ENCODE assay signal across 19 cellular contexts in genomic region chr1:169111472-169111871, GRCh38. TPM values are rescaled to one million over a fixed set of nuclear protein-coding genes. Genes with fewer than 3 reads are reported as not detected.
A peak's percentile ranks its signal among the peaks of the same experiment; 100 is the strongest.
DNase-seq lines count a peak whose midpoint lies in the region; ATAC-seq, FAIRE-seq and TF ChIP-seq lines count a peak whose summit lies in the region.
"Had no signal": no experiment of that assay in that cellular context is flagged by ENCODE, and none has a peak within 500 bp of the region (broad histone marks: within the 10 kb centered on the region; RNA-seq: fewer than 3 reads in every experiment).

No MANE protein-coding gene starts in this region.

- no peaks in the 10 kb centered on the region for H3F3A ChIP-seq in neural cell (ENCODE audit: insufficient read depth, low read length, poor library complexity, severe bottlenecking)

- H3K27ac ChIP-seq in left ventricle myocardium inferior (replicated peaks) (peak overlapping the region; percentile 97), endothelial cell of umbilical vein (ENCODE audit: insufficient read depth, low read depth, low read length) (peak overlapping the region; percentile 89), neural cell (ENCODE audit: low read length) (peak overlapping the region; percentile 93), upper lobe of right lung (peak overlapping the region; percentile 26)

- TF ChIP-seq CTCF in left ventricle myocardium inferior (IDR thresholded peaks at IDR 0.05; ENCODE audit: borderline replicate concordance) (no peak), endothelial cell of umbilical vein (IDR thresholded peaks at IDR 0.05; ENCODE audit: extremely low read depth in 1 of 2, insufficient read depth in 1 of 2, low read depth in 1 of 2, low read length in 2 of 2) (no peak), neural cell (IDR thresholded peaks at IDR 0.05; ENCODE audit: poor library complexity, severe bottlenecking) (no peak), upper lobe of right lung (IDR thresholded peaks at IDR 0.05) (no peak)

- H3K4me2 ChIP-seq in endothelial cell of umbilical vein (ENCODE audit: insufficient read depth, low read length) (peak overlapping the region; percentile 96), neural cell (ENCODE audit: low read length) (peak overlapping the region; percentile 99)

- H2AFZ ChIP-seq in endothelial cell of umbilical vein (ENCODE audit: low read depth, low read length): no peak overlapping the region
- no peak overlapping the region for H2AFZ ChIP-seq in neural cell (ENCODE audit: low read depth, low read length)

- ATAC-seq in left cardiac atrium (no peak), upper lobe of right lung (no peak), HG02642 (IDR thresholded peaks at IDR 0.05; ENCODE audit: poor library complexity, unreplicated experiment) (no peak)
- ATAC-seq: naive thymus-derived CD8-positive, alpha-beta T cell had no signal

- H3K27me3 ChIP-seq in left ventricle myocardium inferior (ENCODE audit: low read depth) (no peaks in the 10 kb centered on the region), endothelial cell of umbilical vein (ENCODE audit: control insufficient read depth in 2 of 2, insufficient read depth in 2 of 2, low read length in 2 of 2) (no peaks in the 10 kb centered on the region), neural cell (ENCODE audit: insufficient read depth, low read depth, low read length) (no peaks in the 10 kb centered on the region), upper lobe of right lung (no peaks in the 10 kb centered on the region)
- H3K27me3 ChIP-seq: Peyer's patch had no signal

- peaks cover 36% of the 10 kb centered on the region for H3K36me3 ChIP-seq in left ventricle myocardium inferior
- no peaks in the 10 kb centered on the region for H3K36me3 ChIP-seq in endothelial cell of umbilical vein (ENCODE audit: control insufficient read depth in 2 of 2, extremely low read depth in 1 of 2, insufficient read depth in 2 of 2, low read length in 2 of 2)
- H3K36me3 ChIP-seq in neural cell (ENCODE audit: insufficient read depth, low read length): peaks cover 23% of the 10 kb centered on the region
- peaks cover 24% of the 10 kb centered on the region for H3K36me3 ChIP-seq in upper lobe of right lung

- H3K79me2 ChIP-seq in endothelial cell of umbilical vein (ENCODE audit: control insufficient read depth, insufficient read depth, low read length): peaks cover 68% of the 10 kb centered on the region
- H3K79me2 ChIP-seq in neural cell (replicated peaks; ENCODE audit: insufficient read depth, low read length): peaks cover 59% of the 10 kb centered on the region

- H3K9ac ChIP-seq in endothelial cell of umbilical vein (replicated peaks; ENCODE audit: extremely low read depth, insufficient read depth, low read length): peak overlapping the region; percentile 0
- peak overlapping the region; percentile 96 for H3K9ac ChIP-seq in neural cell (ENCODE audit: low read length)

- H4K20me1 ChIP-seq in endothelial cell of umbilical vein (replicated peaks; ENCODE audit: control insufficient read depth, extremely low read depth, insufficient read depth, low read length) (no peaks in the 10 kb centered on the region), neural cell (ENCODE audit: insufficient read depth) (no peaks in the 10 kb centered on the region)

- POLR2A ChIA-PET in endothelial cell of umbilical vein (lab: Charles Lee): no interaction called here

- no peaks in the 10 kb centered on the region for H3K9me1 ChIP-seq in endothelial cell of umbilical vein (replicated peaks; ENCODE audit: control insufficient read depth, extremely low read depth, insufficient read depth, low read length)

- TF ChIP-seq RAD21 in neural cell (conservative IDR thresholded peaks at IDR 0.05): no peak

- dilution Hi-C loops in endothelial cell of umbilical vein (cut with MboI; ENCODE audit: extremely low pct_ligation_motif_present, low sequenced_read_pairs): no loop called here

- TF ChIP-seq POLR2A in endothelial cell of umbilical vein (IDR thresholded peaks at IDR 0.05; ENCODE audit: low read depth, low read length): no peak

- no peaks in the 10 kb centered on the region for H3K9me2 ChIP-seq in neural cell (ENCODE audit: insufficient read depth, low read length)

- H3K4me1 ChIP-seq in left ventricle myocardium inferior (peaks cover 82% of the 10 kb centered on the region), endothelial cell of umbilical vein (ENCODE audit: control insufficient read depth, extremely low read depth, insufficient read depth, low read length) (peaks cover 68% of the 10 kb centered on the region), upper lobe of right lung (peaks cover 30% of the 10 kb centered on the region)

- BruUV-seq in endothelial cell of umbilical vein (replicated peaks; lab: Mats Ljungman, UMichigan): no TSS peak

- H3K4me3 ChIP-seq in left ventricle myocardium inferior (peak overlapping the region; percentile 94), endothelial cell of umbilical vein (replicated peaks in 1 of 3; ENCODE audit: insufficient read depth in 1 of 3, low read depth in 1 of 3, low read length in 3 of 3) (no peak overlapping the region), neural cell (ENCODE audit: low read length) (peak overlapping the region; percentile 92), upper lobe of right lung (no peak overlapping the region)

- no peak for TF ChIP-seq EP300 in neural cell (conservative IDR thresholded peaks at IDR 0.05; ENCODE audit: poor library complexity, severe bottlenecking)

- DNase-seq in left ventricle myocardium inferior: no peak
- DNase-seq in left cardiac atrium: no peak
- no peak for DNase-seq in endothelial cell of umbilical vein (ENCODE audit: low read depth, low spot score)
- no peak for DNase-seq in upper lobe of right lung
- DNase-seq in T1000 (lab: John Stamatoyannopoulos, UW): no peak
- DNase-seq in NCI-H2029 treated with DMSO at 0.1 percent for 48 hours (lab: John Stamatoyannopoulos, UW): no peak
- DNase-seq: activated CD4-positive, alpha-beta T cell treated with anti-CD3 and anti-CD28 coated beads for 48 hours; activated T-cell treated with anti-CD3 and anti-CD28 coated beads, Interleukin-2, amount 50 U/mL, for 1 hour; effector CD4-positive, alpha-beta T cell; naive thymus-derived CD8-positive, alpha-beta T cell; NCI-H1436; NCI-H510A treated with DMSO at 0.1 percent for 48 hours; stimulated activated CD4-positive, alpha-beta T cell treated with anti-CD3 and anti-CD28 coated beads, Interleukin-12 subunit alpha, Interleukin-12 subunit beta, amount 100 ng/mL, for 4 hours; T-helper 2 cell had no signal

- CTCF ChIA-PET in endothelial cell of umbilical vein (lab: Charles Lee): interaction anchor here (0.9 to 5.6 kb wide), 7 partner anchors 9 to 508 kb away, joined by 3 to 41 read pairs (median 6); no protein-coding TSS in a partner anchor

- H3K9me3 ChIP-seq in left ventricle myocardium inferior (replicated peaks): no peaks in the 10 kb centered on the region
- H3K9me3 ChIP-seq in endothelial cell of umbilical vein (replicated peaks; ENCODE audit: control insufficient read depth, insufficient read depth, low read length): no peaks in the 10 kb centered on the region
- no peaks in the 10 kb centered on the region for H3K9me3 ChIP-seq in neural cell (ENCODE audit: low read length)
- no peaks in the 10 kb centered on the region for H3K9me3 ChIP-seq in upper lobe of right lung
- H3K9me3 ChIP-seq: Peyer's patch had no signal

- intact Hi-C loops in left ventricle myocardium inferior (cut with micrococcal nuclease): no loop called here
- intact Hi-C loops in left cardiac atrium (cut with DNase I): no loop called here
- intact Hi-C loops in endothelial cell of umbilical vein (cut with micrococcal nuclease): loop anchor here (10.0 kb wide), 2 partner anchors 683 to 887 kb away; partner anchors contain the start of genes METTL18 and SFT2D2
- intact Hi-C loops in upper lobe of right lung (cut with DNase I): no loop called here

- no peak for FAIRE-seq in endothelial cell of umbilical vein (lab: Jason Lieb, UNC)
- FAIRE-seq: H1, islet of Langerhans had no signal

TF ChIP-seq in endothelial cell of umbilical vein, 7 proteins besides CTCF, POLR2A, EP300 and RAD21 (continues in another document):
- TF ChIP-seq MYC (IDR thresholded peaks at IDR 0.05; ENCODE audit: low read depth, low read length) (no peak), GATA2 (IDR thresholded peaks at IDR 0.05; ENCODE audit: insufficient read depth, insufficient read length, low read depth, low read length) (no peak), JUN (IDR thresholded peaks at IDR 0.05; ENCODE audit: borderline replicate concordance, insufficient read depth, insufficient read length, low read depth) (no peak), POLR2AphosphoS5 (IDR thresholded peaks at IDR 0.05; ENCODE audit: insufficient read depth, low read depth, low read length) (no peak), EZH2 (IDR thresholded peaks at IDR 0.05; ENCODE audit: borderline replicate concordance, low read depth, low read length, severe bottlenecking) (no peak)

TF ChIP-seq in neural cell, 6 proteins besides CTCF, POLR2A, EP300 and RAD21 (continues in another document):
- TF ChIP-seq EZH2 (IDR thresholded peaks at IDR 0.05; ENCODE audit: borderline replicate concordance, insufficient read depth, low read length, poor library complexity, severe bottlenecking) (no peak), TAF1 (IDR thresholded peaks at IDR 0.05; ENCODE audit: low read depth) (no peak)

RNA-seq across cellular contexts. Expression of gene ATP1B1, which starts 5.0 kb away (rescaled TPM):
- total RNA-seq in left ventricle myocardium inferior (385 TPM), left cardiac atrium (100 to 1,000 TPM; 177 to 272 TPM), endothelial cell of umbilical vein (56.1 and 60.5 TPM in 2 replicates), upper lobe of right lung (192 TPM)
- polyA plus RNA-seq in endothelial cell of umbilical vein (11.5 and 14.3 TPM in 2 replicates), neural cell (98.8 and 114 TPM in 2 replicates)
- 18.8 and 19.5 TPM in 2 replicates for polyA plus RNA-seq in endothelial cell of umbilical vein (2011; cell fraction: cytosol; rRNA removed)
- polyA plus RNA-seq in endothelial cell of umbilical vein (2011; cell fraction: nucleus; rRNA removed): 12.9 and 20.0 TPM in 2 replicates
- polyA plus RNA-seq in endothelial cell of umbilical vein (2012): 23.8 and 44.8 TPM in 2 replicates
- polyA minus RNA-seq in endothelial cell of umbilical vein (13.2 and 15.4 TPM in 2 replicates), neural cell (107 and 119 TPM in 2 replicates)
- polyA minus RNA-seq in endothelial cell of umbilical vein (2011; cell fraction: cytosol; rRNA and poly(A)+ RNA removed): 56.3 TPM
- polyA minus RNA-seq in endothelial cell of umbilical vein (2011; cell fraction: nucleus; rRNA and poly(A)+ RNA removed): 12.3 and 12.8 TPM in 2 replicates

Comparison
In these comparisons a context has a peak if more than half of its experiments do, and no peak if none do; other contexts are left out.
1. H3K27ac ChIP-seq: peak in every context shown above with its lines; median percentile 97 in left ventricle myocardium inferior; 93 in neural cell; 89 in endothelial cell of umbilical vein; 26 in upper lobe of right lung.
2. H3K4me3 ChIP-seq: peak in left ventricle myocardium inferior (single experiment) and neural cell (single experiment); none in endothelial cell of umbilical vein (0 of 3) and upper lobe of right lung (single experiment).